In the genomic region with DNA sequence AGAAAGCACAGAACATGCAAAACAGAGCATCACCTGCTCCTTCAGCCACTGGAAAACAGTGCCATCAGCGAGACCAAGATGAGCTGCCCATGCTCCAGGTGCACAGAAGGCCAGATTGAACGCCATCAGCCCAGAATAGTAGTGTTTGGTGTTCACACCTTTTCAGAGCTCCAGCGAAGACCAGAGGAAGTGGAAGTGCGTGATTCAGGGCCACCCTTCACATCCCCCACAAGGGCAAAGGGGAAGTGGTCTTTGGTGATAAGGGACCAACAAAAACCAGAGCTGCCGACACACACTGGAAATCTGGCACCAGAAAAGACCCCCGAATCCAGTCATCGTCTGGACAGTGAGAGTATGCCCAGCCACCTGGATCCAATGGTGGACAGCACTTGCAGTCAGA, we compare ENCODE assay signal across 2 cellular contexts.
TF ChIP-seq lines count a peak whose summit lies in the region.

No MANE protein-coding gene starts in this region.

TF ChIP-seq in GM12891, 5 proteins besides CTCF, POLR2A, EP300 and RAD21:
- TF ChIP-seq PAX5 (IDR thresholded peaks at IDR 0.05; ENCODE audit: insufficient read depth, low read length, severe bottlenecking) (no peak), POU2F2 (IDR thresholded peaks at IDR 0.05; ENCODE audit: low read depth, low read length) (no peak), TAF1 (IDR thresholded peaks at IDR 0.05; ENCODE audit: low read depth, low read length) (no peak), POLR2AphosphoS5 (IDR thresholded peaks at IDR 0.05; ENCODE audit: low read depth, low read length) (no peak), SPI1 (IDR thresholded peaks at IDR 0.05; ENCODE audit: low read depth, low read length) (peak; percentile 32; the same call in 1 of the 2 replicates)
TF ChIP-seq in GM12891: peak in this region for 1.

TF ChIP-seq in GM12878, 131 proteins besides CTCF, POLR2A, EP300 and RAD21:
- TF ChIP-seq SPI1 (IDR thresholded peaks at IDR 0.05; ENCODE audit: borderline replicate concordance, insufficient read depth, low read depth, low read length) (peak; percentile 76; the same call in 1 of the 2 replicates), IKZF1 (conservative IDR thresholded peaks at IDR 0.05) (peak; percentile 37), PML (IDR thresholded peaks at IDR 0.05; ENCODE audit: low read length) (no peak), SMC3 (IDR thresholded peaks at IDR 0.05; ENCODE audit: borderline replicate concordance, low read length) (no peak)
- TF ChIP-seq, protein P1, sequence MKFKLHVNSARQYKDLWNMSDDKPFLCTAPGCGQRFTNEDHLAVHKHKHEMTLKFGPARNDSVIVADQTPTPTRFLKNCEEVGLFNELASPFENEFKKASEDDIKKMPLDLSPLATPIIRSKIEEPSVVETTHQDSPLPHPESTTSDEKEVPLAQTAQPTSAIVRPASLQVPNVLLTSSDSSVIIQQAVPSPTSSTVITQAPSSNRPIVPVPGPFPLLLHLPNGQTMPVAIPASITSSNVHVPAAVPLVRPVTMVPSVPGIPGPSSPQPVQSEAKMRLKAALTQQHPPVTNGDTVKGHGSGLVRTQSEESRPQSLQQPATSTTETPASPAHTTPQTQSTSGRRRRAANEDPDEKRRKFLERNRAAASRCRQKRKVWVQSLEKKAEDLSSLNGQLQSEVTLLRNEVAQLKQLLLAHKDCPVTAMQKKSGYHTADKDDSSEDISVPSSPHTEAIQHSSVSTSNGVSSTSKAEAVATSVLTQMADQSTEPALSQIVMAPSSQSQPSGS (IDR thresholded peaks at IDR 0.05; ENCODE audit: low read length): no peak
TF ChIP-seq in GM12878: peak in this region for 2.
